1 cellular context compared by ENCODE assay signal in genomic region chr5:175120412-175120811, GRCh38.
TF ChIP-seq lines count a peak whose summit lies in the region.

No MANE protein-coding gene starts in this region.

TF ChIP-seq in WTC11, 78 proteins besides CTCF, POLR2A, EP300 and RAD21:
- TF ChIP-seq PRDM15 (CRISPR knock-in tag; IDR thresholded peaks at IDR 0.05) = peak; percentile 72; the same call in 1 of the 2 replicates
- TF ChIP-seq ZNF317 (CRISPR knock-in tag; IDR thresholded peaks at IDR 0.05; ENCODE audit: borderline replicate concordance, low read depth) = no peak
